Comparison of ENCODE assay signal across 1 cellular context in the genomic region with DNA sequence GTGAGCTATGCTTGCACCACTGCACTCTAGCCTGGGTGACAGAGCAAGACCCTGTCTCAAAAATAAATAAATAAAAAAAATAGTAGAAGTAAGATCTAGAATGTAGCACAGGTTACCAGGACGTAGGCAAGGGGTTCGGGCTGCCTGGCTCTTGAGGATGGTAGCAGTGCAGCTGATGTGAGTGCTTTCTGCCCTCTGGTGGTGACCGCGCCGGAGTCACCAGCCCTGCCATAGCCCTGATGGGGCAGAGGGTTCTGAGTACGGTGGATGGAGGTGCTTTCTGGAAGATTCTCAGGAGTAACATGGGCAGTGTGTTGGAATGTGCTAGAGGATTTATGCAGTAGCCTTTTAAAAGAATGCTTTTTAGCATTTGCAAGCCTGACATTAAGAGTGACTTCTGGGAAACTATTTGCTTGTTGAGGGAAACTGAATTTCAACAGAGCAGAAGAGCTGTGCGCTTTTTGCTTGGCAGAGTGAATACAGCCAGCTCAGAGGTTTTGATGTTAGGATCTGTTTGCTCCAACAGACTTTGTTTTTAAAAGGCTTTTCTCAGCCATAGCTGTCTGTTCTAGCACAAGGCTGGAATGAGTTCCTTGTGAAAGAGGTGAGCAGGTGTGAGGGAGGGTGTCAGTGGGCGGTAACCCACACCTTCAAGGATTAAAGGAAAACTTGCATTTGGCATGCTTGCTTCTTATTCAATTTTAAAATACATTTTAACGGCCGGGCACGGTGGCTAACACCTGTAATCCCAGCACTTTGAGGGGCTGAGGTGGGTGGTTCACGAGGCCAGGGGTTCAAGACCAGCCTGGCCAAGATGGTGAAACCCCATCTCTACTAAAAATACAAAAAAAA.
TF ChIP-seq lines count a peak whose summit lies in the region.

No MANE protein-coding gene starts in this region.

TF ChIP-seq in HepG2, 621 proteins besides CTCF, POLR2A, EP300 and RAD21 (continued from another document and continues in another):
- TF ChIP-seq, protein P1, sequence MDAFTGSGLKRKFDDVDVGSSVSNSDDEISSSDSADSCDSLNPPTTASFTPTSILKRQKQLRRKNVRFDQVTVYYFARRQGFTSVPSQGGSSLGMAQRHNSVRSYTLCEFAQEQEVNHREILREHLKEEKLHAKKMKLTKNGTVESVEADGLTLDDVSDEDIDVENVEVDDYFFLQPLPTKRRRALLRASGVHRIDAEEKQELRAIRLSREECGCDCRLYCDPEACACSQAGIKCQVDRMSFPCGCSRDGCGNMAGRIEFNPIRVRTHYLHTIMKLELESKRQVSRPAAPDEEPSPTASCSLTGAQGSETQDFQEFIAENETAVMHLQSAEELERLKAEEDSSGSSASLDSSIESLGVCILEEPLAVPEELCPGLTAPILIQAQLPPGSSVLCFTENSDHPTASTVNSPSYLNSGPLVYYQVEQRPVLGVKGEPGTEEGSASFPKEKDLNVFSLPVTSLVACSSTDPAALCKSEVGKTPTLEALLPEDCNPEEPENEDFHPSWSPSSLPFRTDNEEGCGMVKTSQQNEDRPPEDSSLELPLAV (CRISPR knock-in tag; conservative IDR thresholded peaks at IDR 0.05; ENCODE audit: low read depth): no peak
- no peak for TF ChIP-seq IKZF5 (CRISPR knock-in tag; IDR thresholded peaks at IDR 0.05)
- TF ChIP-seq ZNF101 (CRISPR knock-in tag; IDR thresholded peaks at IDR 0.05; ENCODE audit: borderline replicate concordance, low read depth): no peak
- TF ChIP-seq, protein P2, sequence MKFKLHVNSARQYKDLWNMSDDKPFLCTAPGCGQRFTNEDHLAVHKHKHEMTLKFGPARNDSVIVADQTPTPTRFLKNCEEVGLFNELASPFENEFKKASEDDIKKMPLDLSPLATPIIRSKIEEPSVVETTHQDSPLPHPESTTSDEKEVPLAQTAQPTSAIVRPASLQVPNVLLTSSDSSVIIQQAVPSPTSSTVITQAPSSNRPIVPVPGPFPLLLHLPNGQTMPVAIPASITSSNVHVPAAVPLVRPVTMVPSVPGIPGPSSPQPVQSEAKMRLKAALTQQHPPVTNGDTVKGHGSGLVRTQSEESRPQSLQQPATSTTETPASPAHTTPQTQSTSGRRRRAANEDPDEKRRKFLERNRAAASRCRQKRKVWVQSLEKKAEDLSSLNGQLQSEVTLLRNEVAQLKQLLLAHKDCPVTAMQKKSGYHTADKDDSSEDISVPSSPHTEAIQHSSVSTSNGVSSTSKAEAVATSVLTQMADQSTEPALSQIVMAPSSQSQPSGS (CRISPR knock-in tag; IDR thresholded peaks at IDR 0.05): peak; percentile 47; the same call in 1 of the 2 replicates
- no peak for TF ChIP-seq ZUFSP (CRISPR knock-in tag; IDR thresholded peaks at IDR 0.05; ENCODE audit: borderline replicate concordance)
- no peak for TF ChIP-seq ZNF775 (CRISPR knock-in tag; IDR thresholded peaks at IDR 0.05; ENCODE audit: borderline replicate concordance)
- TF ChIP-seq SMAD3 (CRISPR knock-in tag; IDR thresholded peaks at IDR 0.05): 0 out of 2 replicates have a peak, but pooled peaks have one; percentile 32
- no peak for TF ChIP-seq EED (CRISPR knock-in tag; IDR thresholded peaks at IDR 0.05)
- TF ChIP-seq, protein P3, sequence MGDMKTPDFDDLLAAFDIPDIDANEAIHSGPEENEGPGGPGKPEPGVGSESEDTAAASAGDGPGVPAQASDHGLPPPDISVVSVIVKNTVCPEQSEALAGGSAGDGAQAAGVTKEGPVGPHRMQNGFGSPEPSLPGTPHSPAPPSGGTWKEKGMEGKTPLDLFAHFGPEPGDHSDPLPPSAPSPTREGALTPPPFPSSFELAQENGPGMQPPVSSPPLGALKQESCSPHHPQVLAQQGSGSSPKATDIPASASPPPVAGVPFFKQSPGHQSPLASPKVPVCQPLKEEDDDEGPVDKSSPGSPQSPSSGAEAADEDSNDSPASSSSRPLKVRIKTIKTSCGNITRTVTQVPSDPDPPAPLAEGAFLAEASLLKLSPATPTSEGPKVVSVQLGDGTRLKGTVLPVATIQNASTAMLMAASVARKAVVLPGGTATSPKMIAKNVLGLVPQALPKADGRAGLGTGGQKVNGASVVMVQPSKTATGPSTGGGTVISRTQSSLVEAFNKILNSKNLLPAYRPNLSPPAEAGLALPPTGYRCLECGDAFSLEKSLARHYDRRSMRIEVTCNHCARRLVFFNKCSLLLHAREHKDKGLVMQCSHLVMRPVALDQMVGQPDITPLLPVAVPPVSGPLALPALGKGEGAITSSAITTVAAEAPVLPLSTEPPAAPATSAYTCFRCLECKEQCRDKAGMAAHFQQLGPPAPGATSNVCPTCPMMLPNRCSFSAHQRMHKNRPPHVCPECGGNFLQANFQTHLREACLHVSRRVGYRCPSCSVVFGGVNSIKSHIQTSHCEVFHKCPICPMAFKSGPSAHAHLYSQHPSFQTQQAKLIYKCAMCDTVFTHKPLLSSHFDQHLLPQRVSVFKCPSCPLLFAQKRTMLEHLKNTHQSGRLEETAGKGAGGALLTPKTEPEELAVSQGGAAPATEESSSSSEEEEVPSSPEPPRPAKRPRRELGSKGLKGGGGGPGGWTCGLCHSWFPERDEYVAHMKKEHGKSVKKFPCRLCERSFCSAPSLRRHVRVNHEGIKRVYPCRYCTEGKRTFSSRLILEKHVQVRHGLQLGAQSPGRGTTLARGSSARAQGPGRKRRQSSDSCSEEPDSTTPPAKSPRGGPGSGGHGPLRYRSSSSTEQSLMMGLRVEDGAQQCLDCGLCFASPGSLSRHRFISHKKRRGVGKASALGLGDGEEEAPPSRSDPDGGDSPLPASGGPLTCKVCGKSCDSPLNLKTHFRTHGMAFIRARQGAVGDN (CRISPR knock-in tag; IDR thresholded peaks at IDR 0.05): peak; percentile 53; the same call in 1 of the 2 replicates
- no peak for TF ChIP-seq ZSCAN5A (CRISPR knock-in tag; IDR thresholded peaks at IDR 0.05; ENCODE audit: borderline replicate concordance)
- peak; percentile 53; the same call in 1 of the 2 replicates for TF ChIP-seq GATAD2A (CRISPR knock-in tag; IDR thresholded peaks at IDR 0.05)
- no peak for TF ChIP-seq TFDP2 (CRISPR knock-in tag; IDR thresholded peaks at IDR 0.05)
- TF ChIP-seq PRDM10 (CRISPR knock-in tag; IDR thresholded peaks at IDR 0.05; ENCODE audit: low read depth): no peak
- no peak for TF ChIP-seq MEF2D (CRISPR knock-in tag; IDR thresholded peaks at IDR 0.05)
- TF ChIP-seq KLF9 (CRISPR knock-in tag; IDR thresholded peaks at IDR 0.05; ENCODE audit: low read depth): no peak
- no peak for TF ChIP-seq MTA3 (CRISPR knock-in tag; IDR thresholded peaks at IDR 0.05)
- TF ChIP-seq DNMT1 (CRISPR knock-in tag; IDR thresholded peaks at IDR 0.05): 0 out of 2 replicates have a peak, but pooled peaks have one; percentile 47
- no peak for TF ChIP-seq POGZ (CRISPR knock-in tag; IDR thresholded peaks at IDR 0.05)
- peak; percentile 49; the same call in 1 of the 2 replicates for TF ChIP-seq GATAD1 (CRISPR knock-in tag; IDR thresholded peaks at IDR 0.05)
- no peak for TF ChIP-seq MTA1 (CRISPR knock-in tag; IDR thresholded peaks at IDR 0.05; ENCODE audit: borderline replicate concordance)
- TF ChIP-seq THAP11 (CRISPR knock-in tag; IDR thresholded peaks at IDR 0.05): peak; percentile 69
- TF ChIP-seq FOXJ3 (CRISPR knock-in tag; IDR thresholded peaks at IDR 0.05; ENCODE audit: borderline replicate concordance): no peak
- TF ChIP-seq, protein P4, sequence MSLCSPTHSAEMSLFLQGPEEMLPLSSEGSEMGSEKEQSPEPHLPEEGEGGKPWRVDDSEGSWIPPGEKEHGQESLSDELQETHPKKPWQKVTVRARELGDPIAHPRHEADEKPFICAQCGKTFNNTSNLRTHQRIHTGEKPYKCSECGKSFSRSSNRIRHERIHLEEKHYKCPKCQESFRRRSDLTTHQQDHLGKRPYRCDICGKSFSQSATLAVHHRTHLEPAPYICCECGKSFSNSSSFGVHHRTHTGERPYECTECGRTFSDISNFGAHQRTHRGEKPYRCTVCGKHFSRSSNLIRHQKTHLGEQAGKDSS (CRISPR knock-in tag; IDR thresholded peaks at IDR 0.05; ENCODE audit: borderline replicate concordance, low read depth): peak; percentile 82; the same call in 1 of the 2 replicates
- TF ChIP-seq BRF2 (CRISPR knock-in tag; IDR thresholded peaks at IDR 0.05): no peak
- peak; percentile 46; the same call in 1 of the 2 replicates for TF ChIP-seq RXRB (CRISPR knock-in tag; IDR thresholded peaks at IDR 0.05; ENCODE audit: borderline replicate concordance)
- no peak for TF ChIP-seq RAD51 (IDR thresholded peaks at IDR 0.05; ENCODE audit: borderline replicate concordance)
- TF ChIP-seq HOXA9 (CRISPR knock-in tag; IDR thresholded peaks at IDR 0.05; ENCODE audit: borderline replicate concordance): no peak
- TF ChIP-seq TRIM24 (CRISPR knock-in tag; IDR thresholded peaks at IDR 0.05): no peak
- TF ChIP-seq THAP7 (CRISPR knock-in tag; IDR thresholded peaks at IDR 0.05): peak; percentile 68; the same call in 1 of the 2 replicates
- TF ChIP-seq ZFP36L1 (CRISPR knock-in tag; IDR thresholded peaks at IDR 0.05): no peak
- peak; percentile 35; the same call in 1 of the 2 replicates for TF ChIP-seq NFKB2 (CRISPR knock-in tag; IDR thresholded peaks at IDR 0.05; ENCODE audit: borderline replicate concordance)
- TF ChIP-seq ZNF678 (CRISPR knock-in tag; IDR thresholded peaks at IDR 0.05): no peak
- no peak for TF ChIP-seq PAWR (CRISPR knock-in tag; IDR thresholded peaks at IDR 0.05; ENCODE audit: borderline replicate concordance)
- no peak for TF ChIP-seq SNAI1 (CRISPR knock-in tag; IDR thresholded peaks at IDR 0.05; ENCODE audit: borderline replicate concordance)
